In the genomic region with DNA sequence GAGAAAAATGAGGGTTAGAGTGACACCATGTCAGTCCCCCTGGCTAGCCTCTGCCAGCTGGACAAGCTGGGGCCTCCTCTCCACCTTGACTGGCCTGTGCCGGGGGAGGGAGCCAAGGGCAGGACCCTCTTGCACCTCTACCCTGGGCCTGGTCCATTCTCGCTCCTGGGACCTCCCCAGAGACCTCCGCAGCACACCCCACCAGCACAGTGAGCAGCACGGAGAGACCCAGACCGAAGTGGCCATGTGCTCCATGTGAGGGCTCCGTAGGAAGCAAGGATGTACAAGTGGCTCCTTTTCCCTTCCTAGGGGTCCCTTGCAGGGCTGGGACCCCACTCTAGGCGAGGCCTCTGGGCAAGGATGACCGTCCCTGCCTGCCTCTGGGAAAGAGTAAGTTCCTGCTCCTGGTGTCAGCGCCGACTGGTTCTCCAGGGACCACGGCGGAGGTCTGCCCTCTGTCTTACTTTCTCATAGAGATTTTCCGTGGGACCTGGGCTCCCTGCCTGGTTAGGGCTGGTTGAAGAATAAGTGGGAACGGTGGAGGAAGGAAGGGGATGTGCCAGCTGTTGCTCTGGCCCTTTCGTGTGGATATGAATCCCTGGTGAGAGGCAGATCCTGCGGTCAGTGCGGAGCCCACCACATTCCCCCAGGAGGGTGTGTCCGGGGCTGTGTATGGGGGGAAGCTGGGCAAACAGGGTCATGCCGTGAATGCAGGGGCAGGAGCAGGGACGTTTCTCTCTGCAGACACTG, we compare ENCODE assay signal across 11 cellular contexts.
DNase-seq lines count a peak whose midpoint lies in the region; ATAC-seq, FAIRE-seq and TF ChIP-seq lines count a peak whose summit lies in the region.
"Had no signal": no experiment of that assay in that cellular context is flagged by ENCODE, and none has a peak within 500 bp of the region (broad histone marks: within the 10 kb centered on the region; RNA-seq: fewer than 3 reads in every experiment).

No MANE protein-coding gene starts in this region.

- CTCF ChIA-PET in HepG2 (lab: Yijun Ruan, JAX; ENCODE audit: low intra/inter-chr PET ratio, low total read pairs), result interaction anchor here (0.8 to 1.9 kb wide), 4 partner anchors 100 to 422 kb away, joined by 3 to 7 read pairs (median 4); no protein-coding TSS in a partner anchor
- CTCF ChIA-PET in OCI-LY7 (lab: Charles Lee; ENCODE audit: unreplicated experiment), result no interaction called here

- peak overlapping the region in 1 of 4 donors; percentile 14 for H3K4me3 Mint-ChIP-seq in IgD-negative memory B cell
- no peak overlapping the region for H3K4me3 Mint-ChIP-seq in stimulated activated memory B cell treated with anti-CD40 and anti-IgM and Interleukin-4, amounts not matched to agents 10 μg/mL and 1 μg/mL and 100 μg/mL, for 72 hours
- H3K4me3 Mint-ChIP-seq: T-helper 1 cell treated with Interleukin-12 subunit alpha and Interleukin-12 subunit beta and Interleukin-4 antibody, amounts not matched to agents 30 μg/mL and 1 μg/mL, for 36 hours had no signal

- TF ChIP-seq RAD21 in HepG2 (CRISPR knock-in tag; IDR thresholded peaks at IDR 0.05), result no peak

- H3K9me2 ChIP-seq in OCI-LY7 (ENCODE audit: insufficient read depth, low read length), result no peaks in the 10 kb centered on the region

- H3K9me3 Mint-ChIP-seq in IgD-negative memory B cell, result no peaks in the 10 kb centered on the region
- no peaks in the 10 kb centered on the region for H3K9me3 Mint-ChIP-seq in stimulated activated memory B cell treated with anti-CD40 and anti-IgM and Interleukin-4, amounts not matched to agents 10 μg/mL and 1 μg/mL and 100 μg/mL, for 72 hours
- H3K9me3 Mint-ChIP-seq: T-helper 1 cell treated with Interleukin-12 subunit alpha and Interleukin-12 subunit beta and Interleukin-4 antibody, amounts not matched to agents 30 μg/mL and 1 μg/mL, for 36 hours had no signal

- FAIRE-seq in HepG2 (lab: Jason Lieb, UNC), result no peak

- H3K4me1 Mint-ChIP-seq in IgD-negative memory B cell, result peaks cover 20 to 35% (median 21%) of the 10 kb centered on the region in 3 donors
- peaks cover 47% of the 10 kb centered on the region for H3K4me1 Mint-ChIP-seq in stimulated activated memory B cell treated with anti-CD40 and anti-IgM and Interleukin-4, amounts not matched to agents 10 μg/mL and 1 μg/mL and 100 μg/mL, for 72 hours

- BruUV-seq in HepG2 (replicated peaks; lab: Mats Ljungman, UMichigan) (no TSS peak), OCI-LY7 (replicated peaks; lab: Mats Ljungman, UMichigan) (no TSS peak)

- H3K4me2 ChIP-seq in HepG2 (ENCODE audit: low read depth, low read length) (peak overlapping the region; percentile 14; the same call in 1 of the 2 replicates), OCI-LY7 (ENCODE audit: low read length) (no peak overlapping the region)

- H3K4me1 ChIP-seq in adrenal gland (replicated peaks in 1 of 2), result peaks cover 0 to 18% of the 10 kb centered on the region in 2 donors
- H3K4me1 ChIP-seq in HepG2 (ENCODE audit: insufficient read depth, low read length), result peaks cover 15% of the 10 kb centered on the region
- H3K4me1 ChIP-seq in OCI-LY7 (ENCODE audit: insufficient read depth, low read length, poor library complexity, severe bottlenecking), result peaks cover 25% of the 10 kb centered on the region

- in situ Hi-C loops in HepG2 (cut with HindIII; ENCODE audit: extremely low pct_ligation_motif_present, low pct_unique_long_range_greater_than_20kb), result no loop called here

- TF ChIP-seq EP300 in HepG2 (IDR thresholded peaks at IDR 0.05; ENCODE audit: low read depth in 2 of 2, low read length in 2 of 2), result no peak
- TF ChIP-seq EP300 in HepG2 (CRISPR knock-in tag; IDR thresholded peaks at IDR 0.05; ENCODE audit: borderline replicate concordance), result no peak

- H3K27me3 ChIP-seq in adrenal gland (no peaks in the 10 kb centered on the region), HepG2 (ENCODE audit: control insufficient read depth in 1 of 2, insufficient read depth in 2 of 2, low read length in 2 of 2) (peaks cover 5 to 42% of the 10 kb centered on the region in 2 experiments)

- peak overlapping the region in 4 of 5 donors; percentile 22 to 95 (median 59) for H3K27ac ChIP-seq in adrenal gland
- no peak overlapping the region for H3K27ac ChIP-seq in HepG2 (ENCODE audit: extremely low read length, insufficient read depth, low read length)
- H3K27ac ChIP-seq in OCI-LY7 (ENCODE audit: low read depth, low read length, poor library complexity, severe bottlenecking), result no peak overlapping the region

- H3K4me3 ChIP-seq in adrenal gland (no peak overlapping the region), HepG2 (replicated peaks in 1 of 3; ENCODE audit: insufficient read depth in 1 of 3, low read depth in 2 of 3, low read length in 3 of 3) (no peak overlapping the region), OCI-LY7 (ENCODE audit: low read depth, low read length, poor library complexity, severe bottlenecking) (no peak overlapping the region)

- peak in 4 of 7 donors; percentile 10 to 54 (median 28) for DNase-seq in adrenal gland
- DNase-seq in HepG2 (ENCODE audit: low spot score), result no peak
- no peak for DNase-seq in GM03348 (ENCODE audit: low spot score)
- DNase-seq in OCI-LY7 (ENCODE audit: low spot score), result no peak
- DNase-seq in DMS114 treated with DMSO at 0.1 percent for 48 hours (lab: John Stamatoyannopoulos, UW; ENCODE audit: unreplicated experiment), result no peak
- no peak for DNase-seq in erythroblast (lab: John Stamatoyannopoulos, UW)
- DNase-seq: NCI-H1694; stimulated activated CD4-positive, alpha-beta T cell treated with anti-CD3 and anti-CD28 coated beads, Interleukin-4, amount 100 ng/mL, for 24 hours had no signal

- ATAC-seq in HepG2, result peak; percentile 6; the same call in 2 of the 3 replicates
- ATAC-seq in stimulated activated memory B cell treated with anti-CD40 and anti-IgM and Interleukin-4, amounts not matched to agents 10 μg/mL and 1 μg/mL and 100 μg/mL, for 72 hours, result no peak

- no peaks in the 10 kb centered on the region for H3K36me3 Mint-ChIP-seq in IgD-negative memory B cell
- no peaks in the 10 kb centered on the region for H3K36me3 Mint-ChIP-seq in stimulated activated memory B cell treated with anti-CD40 and anti-IgM and Interleukin-4, amounts not matched to agents 10 μg/mL and 1 μg/mL and 100 μg/mL, for 72 hours

- H3K27ac Mint-ChIP-seq in IgD-negative memory B cell, result peak overlapping the region; percentile 35 to 55 (median 54)
- H3K27ac Mint-ChIP-seq in stimulated activated memory B cell treated with anti-CD40 and anti-IgM and Interleukin-4, amounts not matched to agents 10 μg/mL and 1 μg/mL and 100 μg/mL, for 72 hours, result peak overlapping the region; percentile 5
- H3K27ac Mint-ChIP-seq: T-helper 1 cell treated with Interleukin-12 subunit alpha and Interleukin-12 subunit beta and Interleukin-4 antibody, amounts not matched to agents 30 μg/mL and 1 μg/mL, for 36 hours had no signal

- H4K20me1 ChIP-seq in HepG2 (ENCODE audit: insufficient read depth, low read length) (no peaks in the 10 kb centered on the region), OCI-LY7 (ENCODE audit: insufficient read depth, low read length) (no peaks in the 10 kb centered on the region)

- H3K79me2 ChIP-seq in HepG2 (ENCODE audit: insufficient read depth, low read length) (no peaks in the 10 kb centered on the region), OCI-LY7 (ENCODE audit: insufficient read depth, low read depth, low read length) (no peaks in the 10 kb centered on the region)

- H3K9ac ChIP-seq in HepG2 (ENCODE audit: insufficient read depth, low read depth, low read length), result no peak overlapping the region

- POLR2A ChIA-PET in HepG2 (lab: Yijun Ruan, JAX), result interaction anchor here (0.8 to 1.0 kb wide), 2 partner anchors 52 to 124 kb away, joined by 3 to 4 read pairs; a partner anchor contains a TSS
- POLR2A ChIA-PET in OCI-LY7 (lab: Charles Lee), result interaction anchor here (0.7 to 1.9 kb wide), 2 partner anchors 11 to 24 kb away, joined by 4 to 5 read pairs; no protein-coding TSS in a partner anchor

- no peaks in the 10 kb centered on the region for H3K27me3 Mint-ChIP-seq in IgD-negative memory B cell
- H3K27me3 Mint-ChIP-seq in stimulated activated memory B cell treated with anti-CD40 and anti-IgM and Interleukin-4, amounts not matched to agents 10 μg/mL and 1 μg/mL and 100 μg/mL, for 72 hours, result no peaks in the 10 kb centered on the region

- TF ChIP-seq POLR2A in adrenal gland (IDR thresholded peaks at IDR 0.05) (no peak), HepG2 (IDR thresholded peaks at IDR 0.05; ENCODE audit: insufficient read depth in 1 of 2, low read depth in 2 of 2, low read length in 2 of 2) (no peak), erythroblast (IDR thresholded peaks at IDR 0.05; ENCODE audit: low read length) (no peak)

- WGBS in adrenal gland, 4 donors, result 75 to 88% (median 78%) methylated on average over 15 to 20 of the region's 20 CpGs
- WGBS in HepG2 (ENCODE audit: low lambda C conversion rate), result 85% methylated on average over 20 of the region's 20 CpGs

- no peaks in the 10 kb centered on the region for H3K36me3 ChIP-seq in adrenal gland (replicated peaks in 1 of 2)
- H3K36me3 ChIP-seq in HepG2 (replicated peaks in 1 of 2; ENCODE audit: control insufficient read depth in 1 of 2, insufficient read depth in 2 of 2, low read length in 2 of 2), result no peaks in the 10 kb centered on the region
- H3K36me3 ChIP-seq in OCI-LY7 (ENCODE audit: insufficient read depth, low read length), result no peaks in the 10 kb centered on the region

- intact Hi-C loops in adrenal gland (cut with DNase I) (no loop called here), HepG2 (cut with micrococcal nuclease; ENCODE audit: unreplicated experiment) (no loop called here), OCI-LY7 (cut with micrococcal nuclease; ENCODE audit: unreplicated experiment) (no loop called here)

- TF ChIP-seq CTCF in adrenal gland (IDR thresholded peaks at IDR 0.05), result no peak
- TF ChIP-seq CTCF in HepG2 (CRISPR knock-in tag; IDR thresholded peaks at IDR 0.05), result no peak
- TF ChIP-seq CTCF in OCI-LY7 (conservative IDR thresholded peaks at IDR 0.05; ENCODE audit: low read length), result no peak

- no peak overlapping the region for H2AFZ ChIP-seq in HepG2 (ENCODE audit: low read length)
- no peak overlapping the region for H2AFZ ChIP-seq in OCI-LY7 (ENCODE audit: low read length)

- H3K9me3 ChIP-seq in adrenal gland (replicated peaks in 1 of 3) (no peaks in the 10 kb centered on the region), HepG2 (ENCODE audit: low read length) (no peaks in the 10 kb centered on the region), OCI-LY7 (ENCODE audit: low read length) (no peaks in the 10 kb centered on the region)

Comparison
In these comparisons a context has a peak if more than half of its experiments do, and no peak if none do; other contexts are left out.
1. DNase-seq: peak in adrenal gland (4 of 7); none in HepG2 (single experiment), GM03348 (single experiment), OCI-LY7 (single experiment), DMS114 treated with DMSO at 0.1 percent for 48 hours (single experiment) and erythroblast (0 of 2).
2. H3K27ac ChIP-seq: peak in adrenal gland (4 of 5); none in HepG2 (single experiment) and OCI-LY7 (single experiment).